2 cellular contexts compared by ENCODE assay signal in genomic region chr1:7266561-7266960, GRCh38.
TF ChIP-seq lines count a peak whose summit lies in the region.

No MANE protein-coding gene starts in this region.

TF ChIP-seq in HCT116, 20 proteins besides CTCF, POLR2A, EP300 and RAD21 (continued from another document):
- TF ChIP-seq ATF3 (IDR thresholded peaks at IDR 0.05) (no peak), EGR1 (IDR thresholded peaks at IDR 0.05; ENCODE audit: low read depth) (no peak), ZBTB33 (IDR thresholded peaks at IDR 0.05; ENCODE audit: extremely low read depth, insufficient replicate concordance, low read length) (no peak), REST (IDR thresholded peaks at IDR 0.05; ENCODE audit: low read depth) (no peak), POLR2AphosphoS5 (IDR thresholded peaks at IDR 0.05; ENCODE audit: low read depth, low read length) (no peak), SP1 (IDR thresholded peaks at IDR 0.05; ENCODE audit: low read depth) (no peak), YY1 (IDR thresholded peaks at IDR 0.05; ENCODE audit: extremely low read depth, insufficient replicate concordance, low read depth, low read length) (no peak)

TF ChIP-seq in SK-N-SH treated with all-trans-retinoic acid at 6 μM for 48 hours, 23 proteins besides CTCF, POLR2A, EP300 and RAD21 (continued from another document):
- no peak for TF ChIP-seq PATZ1 (CRISPR knock-in tag; IDR thresholded peaks at IDR 0.05; ENCODE audit: borderline replicate concordance)
- TF ChIP-seq TSHZ2 (CRISPR knock-in tag; IDR thresholded peaks at IDR 0.05): no peak
- TF ChIP-seq CSRNP3 (CRISPR knock-in tag; IDR thresholded peaks at IDR 0.05): no peak
- no peak for TF ChIP-seq POU6F1 (CRISPR knock-in tag; IDR thresholded peaks at IDR 0.05; ENCODE audit: borderline replicate concordance, low read depth)
- TF ChIP-seq ZNF8 (CRISPR knock-in tag; IDR thresholded peaks at IDR 0.05): no peak
- TF ChIP-seq RARB (CRISPR knock-in tag; IDR thresholded peaks at IDR 0.05): no peak
- no peak for TF ChIP-seq CSDC2 (CRISPR knock-in tag; IDR thresholded peaks at IDR 0.05)
- TF ChIP-seq ZFP3 (CRISPR knock-in tag; IDR thresholded peaks at IDR 0.05): no peak
- no peak for TF ChIP-seq PPARA (CRISPR knock-in tag; IDR thresholded peaks at IDR 0.05; ENCODE audit: borderline replicate concordance)
- TF ChIP-seq TCF4 (CRISPR knock-in tag; IDR thresholded peaks at IDR 0.05; ENCODE audit: borderline replicate concordance): no peak
- TF ChIP-seq ZC3H10 (CRISPR knock-in tag; IDR thresholded peaks at IDR 0.05): no peak
- no peak for TF ChIP-seq ARNTL (CRISPR knock-in tag; IDR thresholded peaks at IDR 0.05; ENCODE audit: borderline replicate concordance, low read depth)
- no peak for TF ChIP-seq OSR1 (CRISPR knock-in tag; IDR thresholded peaks at IDR 0.05)
- no peak for TF ChIP-seq ISL1 (CRISPR knock-in tag; IDR thresholded peaks at IDR 0.05)
- TF ChIP-seq ESRRG (CRISPR knock-in tag; IDR thresholded peaks at IDR 0.05): no peak
- no peak for TF ChIP-seq CREB5 (CRISPR knock-in tag; IDR thresholded peaks at IDR 0.05; ENCODE audit: low read depth)
- TF ChIP-seq ZNF70 (CRISPR knock-in tag; IDR thresholded peaks at IDR 0.05): no peak
- TF ChIP-seq GLIS3 (CRISPR knock-in tag; IDR thresholded peaks at IDR 0.05): no peak
TF ChIP-seq in SK-N-SH treated with all-trans-retinoic acid at 6 μM for 48 hours: peak in this region for 0.
